ENCODE assay signal across 18 cellular contexts in the genomic region with DNA sequence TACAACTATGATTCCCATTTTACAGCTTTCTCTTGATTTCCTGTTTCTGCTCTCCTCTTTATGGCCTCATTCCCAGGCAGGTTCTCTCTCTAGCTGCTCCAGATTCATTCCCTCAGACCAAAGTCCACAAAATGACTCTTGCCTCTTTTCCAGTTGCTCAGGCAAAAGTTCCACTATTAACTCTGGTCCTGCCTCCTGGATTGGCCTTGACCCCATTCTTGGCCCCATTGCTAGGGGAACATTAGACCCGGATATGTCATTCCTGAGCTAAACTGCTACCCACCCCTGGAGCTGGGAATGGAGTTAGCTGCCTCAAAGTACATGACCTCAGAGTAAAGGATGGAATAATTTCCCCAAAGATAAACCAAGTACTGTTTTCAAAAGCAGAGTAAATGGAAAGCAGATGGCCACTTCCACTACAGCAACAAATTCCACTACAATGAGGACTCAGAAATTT.
DNase-seq lines count a peak whose midpoint lies in the region; ATAC-seq and TF ChIP-seq lines count a peak whose summit lies in the region.
"Had no signal": no experiment of that assay in that cellular context is flagged by ENCODE, and none has a peak within 500 bp of the region (broad histone marks: within the 10 kb centered on the region; RNA-seq: fewer than 3 reads in every experiment).

No MANE protein-coding gene starts in this region.

- no peaks in the 10 kb centered on the region for H3K9me3 Mint-ChIP-seq in mesothelial cell of epicardium
- H3K9me3 Mint-ChIP-seq in activated naive CD4-positive, alpha-beta T cell treated with anti-CD3 and anti-CD28 coated beads, Interleukin-2, amount 50 U/mL, for 72 hours = no peaks in the 10 kb centered on the region
- H3K9me3 Mint-ChIP-seq: activated naive CD4-positive, alpha-beta T cell treated with anti-CD3 and anti-CD28 coated beads, Interleukin-2, amount 50 U/mL, for 24 hours; CD4-positive, CD25-positive, alpha-beta regulatory T cell had no signal

- H3K27ac ChIP-seq in SK-N-SH (ENCODE audit: low read depth in 2 of 2, low read length in 1 of 2) (peak overlapping the region; percentile 92 to 95), aorta (ENCODE audit: low read depth in 1 of 2, low read length in 2 of 2) (peak overlapping the region in 1 of 2 donors; percentile 18), smooth muscle cell (ENCODE audit: low read depth) (no peak overlapping the region)
- H3K27ac ChIP-seq: psoas muscle, SJSA1 had no signal

- TF ChIP-seq RAD21 in SK-N-SH (IDR thresholded peaks at IDR 0.05; ENCODE audit: low read length) = no peak

- no peaks in the 10 kb centered on the region for H3K36me3 ChIP-seq in SK-N-SH (replicated peaks in 1 of 2; ENCODE audit: control insufficient read depth in 1 of 2, insufficient read depth in 2 of 2, low read length in 1 of 2)
- no peaks in the 10 kb centered on the region for H3K36me3 ChIP-seq in aorta (ENCODE audit: control insufficient read depth in 1 of 2, insufficient read depth in 2 of 2, low read length in 1 of 2)
- H3K36me3 ChIP-seq in smooth muscle cell (ENCODE audit: low read depth) = no peaks in the 10 kb centered on the region
- H3K36me3 ChIP-seq: HAP-1, SJSA1 had no signal

- peak overlapping the region; percentile 23; the same call in 1 of the 2 replicates for H3K4me2 ChIP-seq in SK-N-SH
- no peak overlapping the region for H3K4me2 ChIP-seq in smooth muscle cell

- DNase-seq in SK-N-SH (no peak), foreskin fibroblast (peak; percentile 49 to 83), mesothelial cell of epicardium (ENCODE audit: low spot score in 2 of 2, unreplicated experiment in 2 of 2) (no peak), aorta (peak in 1 of 2 donors; percentile 70), smooth muscle cell (lab: John Stamatoyannopoulos, UW; ENCODE audit: unreplicated experiment) (no peak)
- no peak for DNase-seq in activated naive CD4-positive, alpha-beta T cell treated with anti-CD3 and anti-CD28 coated beads, Interleukin-2, amount 50 U/mL, for 72 hours (ENCODE audit: low spot score in 2 of 2)
- DNase-seq: activated CD4-positive, alpha-beta T cell treated with anti-CD3 and anti-CD28 coated beads for 48 hours; activated T-cell treated with anti-CD3 and anti-CD28 coated beads for 4 hours; caudate nucleus; CD4-positive, CD25-positive, alpha-beta regulatory T cell; MM.1S; NCI-H2029; NCI-H510A treated with DMSO at 0.1 percent for 48 hours had no signal

- peaks cover 38% of the 10 kb centered on the region for H3K4me1 Mint-ChIP-seq in mesothelial cell of epicardium
- H3K4me1 Mint-ChIP-seq: activated naive CD4-positive, alpha-beta T cell treated with anti-CD3 and anti-CD28 coated beads, Interleukin-2, amount 50 U/mL, for 24 hours; CD4-positive, CD25-positive, alpha-beta regulatory T cell had no signal

- POLR2A ChIA-PET in SK-N-SH (lab: Yijun Ruan, JAX) = no interaction called here

- no peaks in the 10 kb centered on the region for H3K27me3 Mint-ChIP-seq in mesothelial cell of epicardium (ENCODE audit: low read depth)

- no peak overlapping the region for H3K9ac ChIP-seq in SK-N-SH
- no peak overlapping the region for H3K9ac ChIP-seq in smooth muscle cell (ENCODE audit: low read depth)

- ATAC-seq in aorta (ENCODE audit: low FRiP score) (peak; percentile 72), HG03457 (IDR thresholded peaks at IDR 0.05; ENCODE audit: unreplicated experiment) (no peak)
- ATAC-seq in activated naive CD4-positive, alpha-beta T cell treated with anti-CD3 and anti-CD28 coated beads, Interleukin-2, amount 50 U/mL, for 72 hours = no peak
- ATAC-seq: psoas muscle had no signal

- H3K4me1 ChIP-seq in SK-N-SH (ENCODE audit: control insufficient read depth in 1 of 2, insufficient read depth in 2 of 2, low read depth in 1 of 2, low read length in 1 of 2) (peaks cover 8 to 36% of the 10 kb centered on the region in 2 experiments; a peak in 2 of 4 replicates), aorta (ENCODE audit: control insufficient read depth in 1 of 2, insufficient read depth in 2 of 2, low read length in 2 of 2) (no peaks in the 10 kb centered on the region), smooth muscle cell (ENCODE audit: low read depth) (no peaks in the 10 kb centered on the region)
- H3K4me1 ChIP-seq: HAP-1, psoas muscle, SJSA1 had no signal

- H3K27me3 ChIP-seq in SK-N-SH (ENCODE audit: insufficient read depth) (no peaks in the 10 kb centered on the region), aorta (ENCODE audit: control insufficient read depth in 1 of 2, insufficient read depth in 2 of 2, low read length in 1 of 2) (no peaks in the 10 kb centered on the region), smooth muscle cell (ENCODE audit: low read depth) (no peaks in the 10 kb centered on the region)
- H3K27me3 ChIP-seq: SJSA1 had no signal

- no peaks in the 10 kb centered on the region for H3K9me2 ChIP-seq in SK-N-SH

- TF ChIP-seq EP300 in SK-N-SH (IDR thresholded peaks at IDR 0.05; ENCODE audit: borderline replicate concordance in 1 of 2, low read depth in 1 of 2, low read length in 1 of 2) = peak; percentile 44 to 60; a peak in 2 of 4 replicates

- peak overlapping the region; percentile 73 for H3K27ac Mint-ChIP-seq in mesothelial cell of epicardium
- no peak overlapping the region for H3K27ac Mint-ChIP-seq in activated naive CD4-positive, alpha-beta T cell treated with anti-CD3 and anti-CD28 coated beads, Interleukin-2, amount 50 U/mL, for 72 hours
- H3K27ac Mint-ChIP-seq: activated naive CD4-positive, alpha-beta T cell treated with anti-CD3 and anti-CD28 coated beads, Interleukin-2, amount 50 U/mL, for 24 hours; CD4-positive, CD25-positive, alpha-beta regulatory T cell had no signal

- H3F3A ChIP-seq in SK-N-SH (replicated peaks; ENCODE audit: insufficient read depth) (peaks cover 11% of the 10 kb centered on the region), smooth muscle cell (ENCODE audit: low read depth) (no peaks in the 10 kb centered on the region)

- H2AFZ ChIP-seq in SK-N-SH (ENCODE audit: low read depth) = no peak overlapping the region
- H2AFZ ChIP-seq in smooth muscle cell (ENCODE audit: low read depth) = no peak overlapping the region

- H3K9me3 ChIP-seq in SK-N-SH = no peaks in the 10 kb centered on the region
- no peaks in the 10 kb centered on the region for H3K9me3 ChIP-seq in aorta (ENCODE audit: control insufficient read depth, low read length)
- H3K9me3 ChIP-seq in smooth muscle cell (replicated peaks; ENCODE audit: low read depth) = no peaks in the 10 kb centered on the region
- H3K9me3 ChIP-seq: HAP-1, psoas muscle, SJSA1 had no signal

- H3K79me2 ChIP-seq in SK-N-SH (ENCODE audit: insufficient read depth) = no peaks in the 10 kb centered on the region
- no peaks in the 10 kb centered on the region for H3K79me2 ChIP-seq in smooth muscle cell (ENCODE audit: low read depth)

- H3K4me3 ChIP-seq in SK-N-SH (ENCODE audit: low read depth in 2 of 2, low read length in 1 of 2) (no peak overlapping the region), foreskin fibroblast (ENCODE audit: low read depth in 1 of 2, low read length in 2 of 2) (no peak overlapping the region), aorta (ENCODE audit: low read length in 2 of 2) (no peak overlapping the region), smooth muscle cell (no peak overlapping the region)
- H3K4me3 ChIP-seq: HAP-1, psoas muscle, SJSA1 had no signal

- H4K20me1 ChIP-seq in SK-N-SH (ENCODE audit: insufficient read depth) (no peaks in the 10 kb centered on the region), smooth muscle cell (ENCODE audit: low read depth) (no peaks in the 10 kb centered on the region)

- H3K36me3 Mint-ChIP-seq in mesothelial cell of epicardium = no peaks in the 10 kb centered on the region
- H3K36me3 Mint-ChIP-seq in activated naive CD4-positive, alpha-beta T cell treated with anti-CD3 and anti-CD28 coated beads, Interleukin-2, amount 50 U/mL, for 72 hours = no peaks in the 10 kb centered on the region
- H3K36me3 Mint-ChIP-seq: activated naive CD4-positive, alpha-beta T cell treated with anti-CD3 and anti-CD28 coated beads, Interleukin-2, amount 50 U/mL, for 24 hours; CD4-positive, CD25-positive, alpha-beta regulatory T cell had no signal

- TF ChIP-seq CTCF in SK-N-SH (IDR thresholded peaks at IDR 0.05) (no peak), foreskin fibroblast (IDR thresholded peaks at IDR 0.05; ENCODE audit: low read depth, low read length) (no peak), mesothelial cell of epicardium (IDR thresholded peaks at IDR 0.05; ENCODE audit: unreplicated experiment) (no peak), smooth muscle cell (IDR thresholded peaks at IDR 0.05; ENCODE audit: borderline replicate concordance, insufficient read depth, poor library complexity, severe bottlenecking) (no peak)

- WGBS in SK-N-SH (ENCODE audit: low lambda C conversion rate) = 18% methylated on average over 1 of the region's 1 CpG
- 7 to 9% methylated on average over 1 of the region's 1 CpG for WGBS in aorta, 2 donors
- 25% methylated on average over 1 of the region's 1 CpG for WGBS in smooth muscle cell (ENCODE audit: low lambda C conversion rate)

- CTCF ChIA-PET in SK-N-SH (lab: Yijun Ruan, JAX) = interaction anchor here (2.0 kb wide), 1 partner anchor 332 kb away, joined by 12 read pairs; no protein-coding TSS in a partner anchor

- intact Hi-C loops in aorta (cut with DNase I) = no loop called here

- H3K4me3 Mint-ChIP-seq in mesothelial cell of epicardium = no peak overlapping the region
- H3K4me3 Mint-ChIP-seq: activated naive CD4-positive, alpha-beta T cell treated with anti-CD3 and anti-CD28 coated beads, Interleukin-2, amount 50 U/mL, for 24 hours; CD4-positive, CD25-positive, alpha-beta regulatory T cell had no signal

TF ChIP-seq in SK-N-SH, 30 proteins besides CTCF, POLR2A, EP300 and RAD21 (continues in another document):
- TF ChIP-seq RXRA (IDR thresholded peaks at IDR 0.05; ENCODE audit: borderline replicate concordance, low read depth) (peak; percentile 81), RFX5 (IDR thresholded peaks at IDR 0.05; ENCODE audit: low read length) (no peak), FOXM1 (IDR thresholded peaks at IDR 0.05; ENCODE audit: low read depth) (0 out of 2 replicates have a peak, but pooled peaks have one; percentile 39)
- TF ChIP-seq, protein P1, sequence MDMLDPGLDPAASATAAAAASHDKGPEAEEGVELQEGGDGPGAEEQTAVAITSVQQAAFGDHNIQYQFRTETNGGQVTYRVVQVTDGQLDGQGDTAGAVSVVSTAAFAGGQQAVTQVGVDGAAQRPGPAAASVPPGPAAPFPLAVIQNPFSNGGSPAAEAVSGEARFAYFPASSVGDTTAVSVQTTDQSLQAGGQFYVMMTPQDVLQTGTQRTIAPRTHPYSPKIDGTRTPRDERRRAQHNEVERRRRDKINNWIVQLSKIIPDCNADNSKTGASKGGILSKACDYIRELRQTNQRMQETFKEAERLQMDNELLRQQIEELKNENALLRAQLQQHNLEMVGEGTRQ (IDR thresholded peaks at IDR 0.05; ENCODE audit: borderline replicate concordance, low read depth, low read length) = no peak

Comparison
In these comparisons a context has a peak if more than half of its experiments do, and no peak if none do; other contexts are left out.
1. DNase-seq: peak in foreskin fibroblast (2 of 2); none in SK-N-SH (single experiment), mesothelial cell of epicardium (0 of 2), smooth muscle cell (single experiment) and activated naive CD4-positive, alpha-beta T cell treated with anti-CD3 and anti-CD28 coated beads, Interleukin-2, amount 50 U/mL, for 72 hours (0 of 2).